In genomic region chr13:61795580-61795979, GRCh38 we compare ENCODE assay signal across 16 cellular contexts.
DNase-seq lines count a peak whose midpoint lies in the region; ATAC-seq and TF ChIP-seq lines count a peak whose summit lies in the region.
"Had no signal": no experiment of that assay in that cellular context is flagged by ENCODE, and none has a peak within 500 bp of the region (broad histone marks: within the 10 kb centered on the region; RNA-seq: fewer than 3 reads in every experiment).

No MANE protein-coding gene starts in this region.

- H3K27me3 ChIP-seq in right atrium auricular region (no peaks in the 10 kb centered on the region), subcutaneous abdominal adipose tissue (ENCODE audit: control insufficient read depth in 5 of 5, insufficient read depth in 4 of 5, low read length in 5 of 5) (no peaks in the 10 kb centered on the region)

- ATAC-seq in Right ventricle myocardium superior (ENCODE audit: poor library complexity) (peak; percentile 86), left ventricle myocardium superior (peak; percentile 78), GM18520 (IDR thresholded peaks at IDR 0.05; ENCODE audit: unreplicated experiment) (no peak)
- ATAC-seq: Panc1 had no signal

- H3K4me1 ChIP-seq in right atrium auricular region = no peaks in the 10 kb centered on the region
- peaks cover 0 to 11% (median 3%) of the 10 kb centered on the region in 5 donors for H3K4me1 ChIP-seq in subcutaneous abdominal adipose tissue (ENCODE audit: control insufficient read depth in 5 of 5, insufficient read depth in 5 of 5, low read length in 5 of 5)

- intact Hi-C loops in Right ventricle myocardium superior (cut with DNase I) (no loop called here), left ventricle myocardium superior (cut with micrococcal nuclease) (no loop called here)

- no peak overlapping the region for H3K9ac ChIP-seq in subcutaneous abdominal adipose tissue (ENCODE audit: low read length in 5 of 5)
- H3K9ac ChIP-seq: SK-N-SH had no signal

- H3K36me3 ChIP-seq in right atrium auricular region = no peaks in the 10 kb centered on the region
- H3K36me3 ChIP-seq in subcutaneous abdominal adipose tissue (ENCODE audit: control insufficient read depth in 5 of 5, insufficient read depth in 5 of 5, low read length in 5 of 5) = no peaks in the 10 kb centered on the region

- H3K27ac ChIP-seq in right atrium auricular region (no peak overlapping the region), subcutaneous abdominal adipose tissue (ENCODE audit: low read depth, low read length) (peak overlapping the region; percentile 27)

- DNase-seq in Right ventricle myocardium superior = no peak
- DNase-seq in right atrium auricular region (ENCODE audit: low spot score) = no peak
- DNase-seq in cardiac fibroblast (ENCODE audit: low read depth in 2 of 2) = peak; percentile 0 to 2
- DNase-seq in left ventricle myocardium superior = no peak
- DNase-seq in NCI-H510A treated with DMSO at 0.1 percent for 48 hours (lab: John Stamatoyannopoulos, UW) = no peak
- DNase-seq in NCI-H146 (lab: John Stamatoyannopoulos, UW) = no peak
- DNase-seq: CD4-positive, alpha-beta T cell; DMS153; GF-D8; NCI-H1105; NCI-H1694; NCI-H524 treated with DMSO at 0.1 percent for 48 hours; SK-N-SH had no signal

- no peak overlapping the region for H3K4me3 ChIP-seq in right atrium auricular region
- H3K4me3 ChIP-seq in cardiac fibroblast (replicated peaks in 1 of 2; ENCODE audit: low read depth in 2 of 2, low read length in 2 of 2) = no peak overlapping the region
- no peak overlapping the region for H3K4me3 ChIP-seq in subcutaneous abdominal adipose tissue (ENCODE audit: low read depth in 1 of 5, low read length in 5 of 5)

- no peak for TF ChIP-seq CTCF in right atrium auricular region (IDR thresholded peaks at IDR 0.05)
- TF ChIP-seq CTCF in cardiac fibroblast (IDR thresholded peaks at IDR 0.05; ENCODE audit: low read depth, low read length) = no peak

- H3K9me3 ChIP-seq in right atrium auricular region = no peaks in the 10 kb centered on the region
- H3K9me3 ChIP-seq in subcutaneous abdominal adipose tissue (ENCODE audit: control insufficient read depth in 5 of 5, low read length in 5 of 5) = no peaks in the 10 kb centered on the region
- H3K9me3 ChIP-seq: SK-N-SH had no signal

Comparison
In these comparisons a context has a peak if more than half of its experiments do, and no peak if none do; other contexts are left out.
1. DNase-seq: peak in cardiac fibroblast (2 of 2); none in Right ventricle myocardium superior (single experiment), right atrium auricular region (single experiment), left ventricle myocardium superior (single experiment), NCI-H510A treated with DMSO at 0.1 percent for 48 hours (single experiment) and NCI-H146 (single experiment).